23 cellular contexts compared by ENCODE assay signal in genomic region chr2:240631561-240632290, GRCh38. TPM values are rescaled to one million over a fixed set of nuclear protein-coding genes. Genes with fewer than 3 reads are reported as not detected.
DNase-seq lines count a peak whose midpoint lies in the region; ATAC-seq, FAIRE-seq and TF ChIP-seq lines count a peak whose summit lies in the region.
"Had no signal": no experiment of that assay in that cellular context is flagged by ENCODE, and none has a peak within 500 bp of the region (broad histone marks: within the 10 kb centered on the region; RNA-seq: fewer than 3 reads in every experiment).

No MANE protein-coding gene starts in this region.

- H3K4me1 ChIP-seq in HepG2 (ENCODE audit: insufficient read depth, low read length): peaks cover 25% of the 10 kb centered on the region

- no peak for FAIRE-seq in GM12892 (lab: Jason Lieb, UNC)
- FAIRE-seq in HepG2 (lab: Jason Lieb, UNC): no peak
- FAIRE-seq: G401.6, GM18507, H1 had no signal

- no peak for TF ChIP-seq CTCF in HepG2 (CRISPR knock-in tag; IDR thresholded peaks at IDR 0.05)

- no peak overlapping the region for H3K4me3 ChIP-seq in HepG2 (replicated peaks in 1 of 3; ENCODE audit: insufficient read depth in 1 of 3, low read depth in 2 of 3, low read length in 3 of 3)
- H3K4me3 ChIP-seq: PC-9 had no signal

- no peak for TF ChIP-seq RAD21 in HepG2 (CRISPR knock-in tag; IDR thresholded peaks at IDR 0.05)

- intact Hi-C loops in HepG2 (cut with micrococcal nuclease; ENCODE audit: unreplicated experiment) (no loop called here), posterior vena cava (cut with DNase I) (loop anchor here in 1 of 2 donors (2.0 kb wide), 1 partner anchor 571 kb away; no protein-coding TSS in a partner anchor)

- ATAC-seq in HepG2 (no peak), GM21447 (IDR thresholded peaks at IDR 0.05; ENCODE audit: unreplicated experiment) (no peak), GM19452 (IDR thresholded peaks at IDR 0.05; ENCODE audit: unreplicated experiment) (no peak), HG03521 (IDR thresholded peaks at IDR 0.05; ENCODE audit: unreplicated experiment) (no peak)
- ATAC-seq: CD8-positive, alpha-beta T cell had no signal

- peaks cover 34% of the 10 kb centered on the region for H3K9me3 ChIP-seq in HepG2 (ENCODE audit: low read length)

- POLR2A ChIA-PET in HepG2 (lab: Yijun Ruan, JAX): no interaction called here

- no peak overlapping the region for H3K4me2 ChIP-seq in HepG2 (ENCODE audit: low read depth, low read length)
- H3K4me2 ChIP-seq: KMS-11, PC-9 had no signal

- no peak for TF ChIP-seq EP300 in HepG2 (IDR thresholded peaks at IDR 0.05; ENCODE audit: low read depth in 2 of 2, low read length in 2 of 2)
- TF ChIP-seq EP300 in HepG2 (CRISPR knock-in tag; IDR thresholded peaks at IDR 0.05; ENCODE audit: borderline replicate concordance): no peak

- no peak overlapping the region for H3K27ac ChIP-seq in HepG2 (ENCODE audit: extremely low read length, insufficient read depth, low read length)
- H3K27ac ChIP-seq: KMS-11, PC-9 had no signal

- H3K27me3 ChIP-seq in HepG2 (ENCODE audit: control insufficient read depth in 1 of 2, insufficient read depth in 2 of 2, low read length in 2 of 2): no peaks in the 10 kb centered on the region

- CTCF ChIA-PET in HepG2 (lab: Yijun Ruan, JAX; ENCODE audit: low intra/inter-chr PET ratio, low total read pairs): no interaction called here

- no peaks in the 10 kb centered on the region; a peak in 2 of 5 replicates for H3K36me3 ChIP-seq in HepG2 (replicated peaks in 1 of 2; ENCODE audit: control insufficient read depth in 1 of 2, insufficient read depth in 2 of 2, low read length in 2 of 2)

- no peak overlapping the region for H2AFZ ChIP-seq in HepG2 (ENCODE audit: low read length)
- H2AFZ ChIP-seq: PC-9 had no signal

- TF ChIP-seq POLR2A in GM12892 (IDR thresholded peaks at IDR 0.05; ENCODE audit: low read depth, low read length) (no peak), HepG2 (IDR thresholded peaks at IDR 0.05; ENCODE audit: insufficient read depth in 1 of 2, low read depth in 2 of 2, low read length in 2 of 2) (0 out of 4 replicates have a peak, but pooled peaks of 1 of the 2 experiments have one; percentile 1)

- in situ Hi-C loops in HepG2 (cut with HindIII; ENCODE audit: extremely low pct_ligation_motif_present, low pct_unique_long_range_greater_than_20kb): no loop called here

- no peaks in the 10 kb centered on the region for H3K79me2 ChIP-seq in HepG2 (ENCODE audit: insufficient read depth, low read length)

- H3K9ac ChIP-seq in HepG2 (ENCODE audit: insufficient read depth, low read depth, low read length): no peak overlapping the region
- H3K9ac ChIP-seq: KMS-11 had no signal

- no TSS peak for BruUV-seq in HepG2 (replicated peaks; lab: Mats Ljungman, UMichigan)

- peak; percentile 6 for DNase-seq in activated CD4-positive, alpha-beta T cell treated with anti-CD3 and anti-CD28 coated beads for 1 hour
- DNase-seq in activated CD4-positive, alpha-beta T cell treated with anti-CD3 and anti-CD28 coated beads for 48 hours: no peak
- DNase-seq in GM12892 (ENCODE audit: insufficient read length) (peak; percentile 14), HepG2 (ENCODE audit: low spot score) (no peak), posterior vena cava (ENCODE audit: low spot score) (peak; percentile 56)
- DNase-seq: CD8-positive, alpha-beta T cell; DMS79 treated with DMSO at 0.1 percent for 48 hours; NCI-H1436; NCI-H2029; NCI-H2171 treated with DMSO at 0.1 percent for 48 hours; NCI-H510A; NCI-H774; PC-9 had no signal

- 57% methylated on average over 7 of the region's 10 CpGs for WGBS in HepG2 (ENCODE audit: low lambda C conversion rate)

- H4K20me1 ChIP-seq in HepG2 (ENCODE audit: insufficient read depth, low read length): no peaks in the 10 kb centered on the region

RNA-seq across cellular contexts. Expression of gene GPR35, which starts 6.4 kb away (rescaled TPM):
- 1.1 TPM for polyA plus RNA-seq in GM12892 (2012; ENCODE audit: missing spikeins)
- total RNA-seq in HepG2 (2016; rRNA removed; fragmentation: Illumina TruSeq; extraction: Trizol) (21.6 and 27.1 TPM in 2 replicates), posterior vena cava (1 to 10 TPM; 1.2 to 1.8 TPM)
- total RNA-seq in HepG2 (2016; cell fraction: cytosol; rRNA removed; fragmentation: Illumina TruSeq; extraction: Trizol; ENCODE audit: low read depth): 10.2 and 10.8 TPM in 2 replicates
- 21.3 and 26.9 TPM in 2 replicates for total RNA-seq in HepG2 (2016; cell fraction: insoluble cytoplasmic fraction; rRNA removed; fragmentation: Illumina TruSeq; extraction: Trizol)
- total RNA-seq in HepG2 (2016; cell fraction: membrane; rRNA removed; fragmentation: Illumina TruSeq; extraction: Trizol): 25.5 and 33.7 TPM in 2 replicates
- total RNA-seq in HepG2 (2016; cell fraction: nucleus; rRNA removed; fragmentation: Illumina TruSeq; extraction: Trizol): 19.4 and 20.1 TPM in 2 replicates
- polyA plus RNA-seq in HepG2 (2011; rRNA removed): 44.2 and 60.8 TPM in 2 replicates
- polyA plus RNA-seq in HepG2 (2011; cell fraction: cytosol; rRNA removed): 37.9 and 80.2 TPM in 2 replicates
- polyA plus RNA-seq in HepG2 (2011; cell fraction: nucleus; rRNA removed): 150 and 165 TPM in 2 replicates
- 34.0 and 39.9 TPM in 2 replicates for polyA plus RNA-seq in HepG2 (2012)
- 6.5 and 7.6 TPM in 2 replicates for polyA plus RNA-seq in HepG2 (2016; cell fraction: cytosol; fragmentation: Illumina TruSeq; extraction: Trizol; ENCODE audit: low read depth)
- 14.4 and 15.8 TPM in 2 replicates for polyA plus RNA-seq in HepG2 (2016; cell fraction: insoluble cytoplasmic fraction; fragmentation: Illumina TruSeq; extraction: Trizol; ENCODE audit: low read depth)
- 17.8 and 17.9 TPM in 2 replicates for polyA plus RNA-seq in HepG2 (2016; cell fraction: membrane; fragmentation: Illumina TruSeq; extraction: Trizol; ENCODE audit: low read depth)
- polyA plus RNA-seq in HepG2 (2016; cell fraction: nucleus; fragmentation: Illumina TruSeq; extraction: Trizol; ENCODE audit: insufficient read depth, low read depth): 29.6 and 37.8 TPM in 2 replicates
- 0.14 and 219 TPM in 2 replicates for polyA minus RNA-seq in HepG2 (2011; rRNA and poly(A)+ RNA removed; ENCODE audit: low replicate concordance)
- 44.3 and 46.7 TPM in 2 replicates for polyA minus RNA-seq in HepG2 (2011; cell fraction: cytosol; rRNA and poly(A)+ RNA removed)
- polyA minus RNA-seq in HepG2 (2011; cell fraction: nucleus; rRNA and poly(A)+ RNA removed): 30.9 and 33.3 TPM in 2 replicates
- total RNA-seq: H1 had no signal

RNA-seq across cellular contexts. Expression of gene CAPN10, which starts 45.2 kb away (rescaled TPM):
- 12.0 TPM for polyA plus RNA-seq in GM12892 (2012; ENCODE audit: missing spikeins)
- total RNA-seq in HepG2 (2016; rRNA removed; fragmentation: Illumina TruSeq; extraction: Trizol) (16.5 and 32.4 TPM in 2 replicates), posterior vena cava (10 to 100 TPM; 18.6 to 22.6 TPM)
- total RNA-seq in HepG2 (2016; cell fraction: cytosol; rRNA removed; fragmentation: Illumina TruSeq; extraction: Trizol; ENCODE audit: low read depth): 18.3 and 20.3 TPM in 2 replicates
- 16.1 and 35.0 TPM in 2 replicates for total RNA-seq in HepG2 (2016; cell fraction: insoluble cytoplasmic fraction; rRNA removed; fragmentation: Illumina TruSeq; extraction: Trizol)
- 28.2 and 28.4 TPM in 2 replicates for total RNA-seq in HepG2 (2016; cell fraction: membrane; rRNA removed; fragmentation: Illumina TruSeq; extraction: Trizol)
- 26.3 and 36.2 TPM in 2 replicates for total RNA-seq in HepG2 (2016; cell fraction: nucleus; rRNA removed; fragmentation: Illumina TruSeq; extraction: Trizol)
- polyA plus RNA-seq in HepG2 (2011; rRNA removed): 27.6 and 40.7 TPM in 2 replicates
- 15.8 and 24.7 TPM in 2 replicates for polyA plus RNA-seq in HepG2 (2011; cell fraction: cytosol; rRNA removed)
- 157 and 173 TPM in 2 replicates for polyA plus RNA-seq in HepG2 (2011; cell fraction: nucleus; rRNA removed)
- polyA plus RNA-seq in HepG2 (2012): 24.4 and 27.6 TPM in 2 replicates
- polyA plus RNA-seq in HepG2 (2016; cell fraction: cytosol; fragmentation: Illumina TruSeq; extraction: Trizol; ENCODE audit: low read depth): 9.1 and 9.4 TPM in 2 replicates
- polyA plus RNA-seq in HepG2 (2016; cell fraction: insoluble cytoplasmic fraction; fragmentation: Illumina TruSeq; extraction: Trizol; ENCODE audit: low read depth): 17.4 and 18.2 TPM in 2 replicates
- polyA plus RNA-seq in HepG2 (2016; cell fraction: membrane; fragmentation: Illumina TruSeq; extraction: Trizol; ENCODE audit: low read depth): 15.5 and 17.2 TPM in 2 replicates
- 59.4 and 61.4 TPM in 2 replicates for polyA plus RNA-seq in HepG2 (2016; cell fraction: nucleus; fragmentation: Illumina TruSeq; extraction: Trizol; ENCODE audit: insufficient read depth, low read depth)
- 11.2 and 33.8 TPM in 2 replicates for polyA minus RNA-seq in HepG2 (2011; rRNA and poly(A)+ RNA removed; ENCODE audit: low replicate concordance)
- 10.8 TPM in 2 replicates for polyA minus RNA-seq in HepG2 (2011; cell fraction: cytosol; rRNA and poly(A)+ RNA removed)
- 50.0 and 57.6 TPM in 2 replicates for polyA minus RNA-seq in HepG2 (2011; cell fraction: nucleus; rRNA and poly(A)+ RNA removed)

RNA-seq across cellular contexts. Expression of gene AQP12B, which starts 51.0 kb away (rescaled TPM):
- not detected for polyA plus RNA-seq in GM12892 (2012; ENCODE audit: missing spikeins)
- total RNA-seq in HepG2 (2016; rRNA removed; fragmentation: Illumina TruSeq; extraction: Trizol): not detected in 2 replicates
- total RNA-seq in HepG2 (2016; cell fraction: cytosol; rRNA removed; fragmentation: Illumina TruSeq; extraction: Trizol; ENCODE audit: low read depth): not detected in 2 replicates
- total RNA-seq in HepG2 (2016; cell fraction: insoluble cytoplasmic fraction; rRNA removed; fragmentation: Illumina TruSeq; extraction: Trizol): not detected in 2 replicates
- total RNA-seq in HepG2 (2016; cell fraction: membrane; rRNA removed; fragmentation: Illumina TruSeq; extraction: Trizol): not detected in 2 replicates
- total RNA-seq in HepG2 (2016; cell fraction: nucleus; rRNA removed; fragmentation: Illumina TruSeq; extraction: Trizol): 0.13 TPM in 1 of 2 replicates, not detected in the other
- not detected in 2 replicates for polyA plus RNA-seq in HepG2 (2011; rRNA removed)
- not detected in 2 replicates for polyA plus RNA-seq in HepG2 (2011; cell fraction: cytosol; rRNA removed)
- 0.09 and 0.10 TPM in 2 replicates for polyA plus RNA-seq in HepG2 (2011; cell fraction: nucleus; rRNA removed)
- not detected in 2 replicates for polyA plus RNA-seq in HepG2 (2012)
- polyA plus RNA-seq in HepG2 (2016; cell fraction: cytosol; fragmentation: Illumina TruSeq; extraction: Trizol; ENCODE audit: low read depth): not detected in 2 replicates
- not detected in 2 replicates for polyA plus RNA-seq in HepG2 (2016; cell fraction: insoluble cytoplasmic fraction; fragmentation: Illumina TruSeq; extraction: Trizol; ENCODE audit: low read depth)
- not detected in 2 replicates for polyA plus RNA-seq in HepG2 (2016; cell fraction: membrane; fragmentation: Illumina TruSeq; extraction: Trizol; ENCODE audit: low read depth)
- polyA plus RNA-seq in HepG2 (2016; cell fraction: nucleus; fragmentation: Illumina TruSeq; extraction: Trizol; ENCODE audit: insufficient read depth, low read depth): not detected in 2 replicates
- polyA minus RNA-seq in HepG2 (2011; rRNA and poly(A)+ RNA removed; ENCODE audit: low replicate concordance): 0.10 TPM in 1 of 2 replicates, not detected in the other
- polyA minus RNA-seq in HepG2 (2011; cell fraction: cytosol; rRNA and poly(A)+ RNA removed): not detected in 2 replicates
- not detected in 2 replicates for polyA minus RNA-seq in HepG2 (2011; cell fraction: nucleus; rRNA and poly(A)+ RNA removed)
- under 1 TPM in 1 of 2 donors, not detected in 1; 0.19 TPM for total RNA-seq in posterior vena cava
- total RNA-seq: A172; CD8-positive, alpha-beta T cell; H1; M059J; PC-9 had no signal
- polyA plus RNA-seq: BJ, H1 had no signal

RNA-seq across cellular contexts. Expression of gene AQP12A, which starts 59.9 kb away (rescaled TPM):
- not detected for polyA plus RNA-seq in GM12892 (2012; ENCODE audit: missing spikeins)
- total RNA-seq in HepG2 (2016; rRNA removed; fragmentation: Illumina TruSeq; extraction: Trizol): not detected in 2 replicates
- not detected in 2 replicates for total RNA-seq in HepG2 (2016; cell fraction: cytosol; rRNA removed; fragmentation: Illumina TruSeq; extraction: Trizol; ENCODE audit: low read depth)
- total RNA-seq in HepG2 (2016; cell fraction: insoluble cytoplasmic fraction; rRNA removed; fragmentation: Illumina TruSeq; extraction: Trizol): not detected in 2 replicates
- not detected in 2 replicates for total RNA-seq in HepG2 (2016; cell fraction: membrane; rRNA removed; fragmentation: Illumina TruSeq; extraction: Trizol)
- not detected in 2 replicates for total RNA-seq in HepG2 (2016; cell fraction: nucleus; rRNA removed; fragmentation: Illumina TruSeq; extraction: Trizol)
- polyA plus RNA-seq in HepG2 (2011; rRNA removed): 0.20 TPM in 1 of 2 replicates, not detected in the other
- polyA plus RNA-seq in HepG2 (2011; cell fraction: cytosol; rRNA removed): not detected in 2 replicates
- polyA plus RNA-seq in HepG2 (2011; cell fraction: nucleus; rRNA removed): not detected in 2 replicates
- polyA plus RNA-seq in HepG2 (2012): not detected in 2 replicates
- not detected in 2 replicates for polyA plus RNA-seq in HepG2 (2016; cell fraction: cytosol; fragmentation: Illumina TruSeq; extraction: Trizol; ENCODE audit: low read depth)
- polyA plus RNA-seq in HepG2 (2016; cell fraction: insoluble cytoplasmic fraction; fragmentation: Illumina TruSeq; extraction: Trizol; ENCODE audit: low read depth): not detected in 2 replicates
- not detected in 2 replicates for polyA plus RNA-seq in HepG2 (2016; cell fraction: membrane; fragmentation: Illumina TruSeq; extraction: Trizol; ENCODE audit: low read depth)
- not detected in 2 replicates for polyA plus RNA-seq in HepG2 (2016; cell fraction: nucleus; fragmentation: Illumina TruSeq; extraction: Trizol; ENCODE audit: insufficient read depth, low read depth)
- polyA minus RNA-seq in HepG2 (2011; rRNA and poly(A)+ RNA removed; ENCODE audit: low replicate concordance): 0.30 TPM in 1 of 2 replicates, not detected in the other
- polyA minus RNA-seq in HepG2 (2011; cell fraction: cytosol; rRNA and poly(A)+ RNA removed): not detected in 2 replicates
- not detected in 2 replicates for polyA minus RNA-seq in HepG2 (2011; cell fraction: nucleus; rRNA and poly(A)+ RNA removed)
- not detected for total RNA-seq in posterior vena cava
- total RNA-seq: A172; CD8-positive, alpha-beta T cell; H1; M059J; PC-9 had no signal
- polyA plus RNA-seq: BJ, H1 had no signal

Comparison
In these comparisons a context has a peak if more than half of its experiments do, and no peak if none do; other contexts are left out.
1. DNase-seq: peak in activated CD4-positive, alpha-beta T cell treated with anti-CD3 and anti-CD28 coated beads for 1 hour (single experiment), GM12892 (single experiment) and posterior vena cava (single experiment); none in activated CD4-positive, alpha-beta T cell treated with anti-CD3 and anti-CD28 coated beads for 48 hours (single experiment) and HepG2 (single experiment).